ENCODE assay signal across 8 cellular contexts in genomic region chr3:146544929-146545528, GRCh38. TPM values are rescaled to one million over a fixed set of nuclear protein-coding genes. Genes with fewer than 3 reads are reported as not detected.
DNase-seq lines count a peak whose midpoint lies in the region; ATAC-seq and TF ChIP-seq lines count a peak whose summit lies in the region.

No MANE protein-coding gene starts in this region.

- TF ChIP-seq CTCF in ascending aorta (IDR thresholded peaks at IDR 0.05): no peak
- no peak for TF ChIP-seq CTCF in lung (IDR thresholded peaks at IDR 0.05; ENCODE audit: control extremely low read depth, extremely low read depth)

- no peaks in the 10 kb centered on the region for H3K27me3 ChIP-seq in ascending aorta
- no peaks in the 10 kb centered on the region for H3K27me3 ChIP-seq in lung (ENCODE audit: control insufficient read depth, insufficient read depth)

- peaks cover 25% of the 10 kb centered on the region for H3K36me3 Mint-ChIP-seq in stimulated activated naive CD8-positive, alpha-beta T cell treated with anti-CD3 and anti-CD28 coated beads, Interleukin-15, Interleukin-2, amounts not matched to agents 100 ng/mL and 50 ng/mL, for 24 hours (ENCODE audit: low read depth)

- H3K27ac Mint-ChIP-seq in stimulated activated naive CD8-positive, alpha-beta T cell treated with anti-CD3 and anti-CD28 coated beads, Interleukin-15, Interleukin-2, amounts not matched to agents 100 ng/mL and 50 ng/mL, for 24 hours: peak overlapping the region; percentile 81

- H3K4me1 Mint-ChIP-seq in stimulated activated naive CD8-positive, alpha-beta T cell treated with anti-CD3 and anti-CD28 coated beads, Interleukin-15, Interleukin-2, amounts not matched to agents 100 ng/mL and 50 ng/mL, for 24 hours (ENCODE audit: low read depth): peaks cover 56% of the 10 kb centered on the region

- H3K36me3 ChIP-seq in ascending aorta (no peaks in the 10 kb centered on the region), lung (ENCODE audit: control insufficient read depth in 2 of 2, insufficient read depth in 2 of 2, low read length in 2 of 2) (no peaks in the 10 kb centered on the region)

- H3K27me3 Mint-ChIP-seq in stimulated activated naive CD8-positive, alpha-beta T cell treated with anti-CD3 and anti-CD28 coated beads, Interleukin-15, Interleukin-2, amounts not matched to agents 100 ng/mL and 50 ng/mL, for 24 hours: no peaks in the 10 kb centered on the region

- peak overlapping the region; percentile 90 for H3K4me3 Mint-ChIP-seq in stimulated activated naive CD8-positive, alpha-beta T cell treated with anti-CD3 and anti-CD28 coated beads, Interleukin-15, Interleukin-2, amounts not matched to agents 100 ng/mL and 50 ng/mL, for 24 hours

- peaks cover 0 to 4% of the 10 kb centered on the region in 2 donors for H3K4me1 ChIP-seq in ascending aorta
- H3K4me1 ChIP-seq in lung (ENCODE audit: control insufficient read depth in 2 of 2, insufficient read depth in 2 of 2, low read length in 2 of 2): peaks cover 0 to 5% of the 10 kb centered on the region in 2 donors

- 54 to 56% methylated on average over 8 of the region's 8 CpGs for WGBS in lung, 2 donors

- no peak for DNase-seq in stimulated activated naive CD8-positive, alpha-beta T cell treated with anti-CD3 and anti-CD28 coated beads, Interleukin-15, Interleukin-2, amounts not matched to agents 100 U/mL and 50 U/mL, for 24 hours
- DNase-seq in ascending aorta (ENCODE audit: low spot score in 2 of 2) (no peak), lung (ENCODE audit: low spot score) (no peak), NCI-H2171 (lab: John Stamatoyannopoulos, UW) (no peak), SKM-1 treated with dmso at 0.1 percent for 144 hours (lab: John Stamatoyannopoulos, UW; ENCODE audit: unreplicated experiment) (no peak)
- no peak for DNase-seq in stimulated activated CD4-positive, alpha-beta T cell treated with anti-CD3 and anti-CD28 coated beads, Interleukin-4, amount 100 ng/mL, for 1 hour

- intact Hi-C loops in ascending aorta (cut with DNase I): loop anchor here (2.0 to 5.0 kb wide), 2 partner anchors 76 to 383 kb away; partner anchors contain the start of genes PLOD2 and PLSCR2

- H3K27ac ChIP-seq in ascending aorta (peak overlapping the region; percentile 98), lung (ENCODE audit: low read depth in 1 of 2, low read length in 1 of 2) (peak overlapping the region in 1 of 2 donors; percentile 99)

- no peaks in the 10 kb centered on the region for H3K9me3 ChIP-seq in ascending aorta
- no peaks in the 10 kb centered on the region for H3K9me3 ChIP-seq in lung (ENCODE audit: control insufficient read depth in 2 of 2, insufficient read depth in 1 of 2, low read length in 1 of 2)

- H3K9me3 Mint-ChIP-seq in stimulated activated naive CD8-positive, alpha-beta T cell treated with anti-CD3 and anti-CD28 coated beads, Interleukin-15, Interleukin-2, amounts not matched to agents 100 ng/mL and 50 ng/mL, for 24 hours: no peaks in the 10 kb centered on the region

- H3K4me3 ChIP-seq in ascending aorta: peak overlapping the region; percentile 80 to 92
- H3K4me3 ChIP-seq in lung: peak overlapping the region; percentile 84

- ATAC-seq in stimulated activated naive CD8-positive, alpha-beta T cell treated with anti-CD3 and anti-CD28 coated beads, Interleukin-15, Interleukin-2, amounts not matched to agents 100 U/mL and 50 U/mL, for 24 hours: no peak
- ATAC-seq in lung (ENCODE audit: insufficient read depth, low FRiP score) (no peak), HG03108 (IDR thresholded peaks at IDR 0.05; ENCODE audit: unreplicated experiment) (no peak)

RNA-seq across cellular contexts. Expression of gene PLSCR1, which starts 0.6 kb away (rescaled TPM):
- total RNA-seq in ascending aorta (62.2 TPM), lung (100 to 1,000 TPM in 1 of 2 donors, 10 to 100 TPM in 1; 91.9 to 125 TPM)
- 100 to 1,000 TPM in 1 of 2 donors, 10 to 100 TPM in 1; 38.6 to 211 TPM for polyA plus RNA-seq in lung
